10 cellular contexts compared by ENCODE assay signal in genomic region chr7:39592586-39592985, GRCh38. TPM values are rescaled to one million over a fixed set of nuclear protein-coding genes. Genes with fewer than 3 reads are reported as not detected.
A peak's percentile ranks its signal among the peaks of the same experiment; 100 is the strongest.
DNase-seq lines count a peak whose midpoint lies in the region; ATAC-seq and TF ChIP-seq lines count a peak whose summit lies in the region.
"Had no signal": no experiment of that assay in that cellular context is flagged by ENCODE, and none has a peak within 500 bp of the region (broad histone marks: within the 10 kb centered on the region; RNA-seq: fewer than 3 reads in every experiment).

No MANE protein-coding gene starts in this region.

- peaks cover 5% of the 10 kb centered on the region for H3K9me3 Mint-ChIP-seq in activated T-cell treated with anti-CD3 and anti-CD28 coated beads, Interleukin-2, amount 50 U/mL, for 4 hours
- H3K9me3 Mint-ChIP-seq in T-cell: no peaks in the 10 kb centered on the region

- H3K4me3 Mint-ChIP-seq in activated T-cell treated with anti-CD3 and anti-CD28 coated beads, Interleukin-2, amount 50 U/mL, for 4 hours: no peak overlapping the region
- peak overlapping the region in 2 of 3 donors; percentile 14 to 21 for H3K4me3 Mint-ChIP-seq in T-cell

- DNase-seq in activated T-cell treated with anti-CD3 and anti-CD28 coated beads, Interleukin-2, amount 50 U/mL, for 4 hours: no peak
- DNase-seq in activated T-cell treated with anti-CD3 and anti-CD28 coated beads, Interleukin-2, amount 50 U/mL, for 48 hours: no peak
- no peak for DNase-seq in T-cell
- peak; percentile 60 for DNase-seq in epithelial cell of esophagus (ENCODE audit: low read depth)
- DNase-seq in stimulated activated naive CD8-positive, alpha-beta T cell treated with anti-CD3 and anti-CD28 coated beads, Interleukin-15, Interleukin-2, amounts not matched to agents 100 U/mL and 50 U/mL, for 24 hours: no peak
- DNase-seq in NCI-H524 treated with DMSO at 0.1 percent for 48 hours (lab: John Stamatoyannopoulos, UW): no peak
- no peak for DNase-seq in left lobe of liver (ENCODE audit: low spot score)
- DNase-seq in activated CD4-positive, alpha-beta T cell treated with anti-CD3 and anti-CD28 coated beads for 1 hour: no peak
- DNase-seq: erythroblast; stimulated activated naive CD4-positive, alpha-beta T cell treated with Interleukin-2 at 50 U/mL for 16 hours had no signal

- no peak for TF ChIP-seq CTCF in epithelial cell of esophagus (IDR thresholded peaks at IDR 0.05; ENCODE audit: insufficient read depth, low read depth, low read length, missing control alignments)

- H3K27ac Mint-ChIP-seq in T-cell: peak overlapping the region; percentile 86 to 90

- CTCF ChIA-PET in T-cell (lab: Charles Lee): interaction anchor here (0.6 to 1.1 kb wide), 6 partner anchors 12 to 112 kb away, joined by 3 to 5 read pairs (median 3); no protein-coding TSS in a partner anchor

- no peaks in the 10 kb centered on the region for H3K27me3 Mint-ChIP-seq in activated T-cell treated with anti-CD3 and anti-CD28 coated beads, Interleukin-2, amount 50 U/mL, for 4 hours (ENCODE audit: low read depth)
- H3K27me3 Mint-ChIP-seq in T-cell: no peaks in the 10 kb centered on the region

- peaks cover 46% of the 10 kb centered on the region for H3K4me1 Mint-ChIP-seq in activated T-cell treated with anti-CD3 and anti-CD28 coated beads, Interleukin-2, amount 50 U/mL, for 4 hours (ENCODE audit: low read depth)
- H3K4me1 Mint-ChIP-seq in T-cell: peaks cover 16 to 55% (median 50%) of the 10 kb centered on the region in 3 donors

- POLR2A ChIA-PET in T-cell (lab: Charles Lee): interaction anchor here (0.6 to 0.7 kb wide), 2 partner anchors 21 to 721 kb away, joined by 3 to 6 read pairs; no protein-coding TSS in a partner anchor

- H3K36me3 Mint-ChIP-seq in activated T-cell treated with anti-CD3 and anti-CD28 coated beads, Interleukin-2, amount 50 U/mL, for 4 hours (ENCODE audit: insufficient read depth): no peaks in the 10 kb centered on the region
- no peaks in the 10 kb centered on the region for H3K36me3 Mint-ChIP-seq in T-cell

- no peak overlapping the region for H3K4me3 ChIP-seq in epithelial cell of esophagus (ENCODE audit: low read length)

- peak; percentile 76 to 79 for ATAC-seq in activated T-cell treated with anti-CD3 and anti-CD28 coated beads, Interleukin-2, amount 50 U/mL, for 4 hours
- ATAC-seq in T-cell (replicated peaks in 1 of 4) (peak in 3 of 4 experiments; percentile 65 to 76 (median 67)), left lobe of liver (no peak)
- peak; percentile 73 for ATAC-seq in stimulated activated naive CD8-positive, alpha-beta T cell treated with anti-CD3 and anti-CD28 coated beads, Interleukin-15, Interleukin-2, amounts not matched to agents 100 U/mL and 50 U/mL, for 24 hours

RNA-seq across cellular contexts. Expression of gene YAE1, which starts 26.4 kb away (rescaled TPM):
- total RNA-seq in activated T-cell treated with anti-CD3 and anti-CD28 coated beads, Interleukin-2, amount 50 U/mL, for 4 hours: 10 to 100 TPM in 1 of 3 donors, 1 to 10 TPM in 2; 9.2 to 11.3 (median 9.3) TPM
- 10 to 100 TPM in 4 of 5 donors, 1 to 10 TPM in 1; 7.5 to 21.9 (median 15.6) TPM for total RNA-seq in T-cell
- 6.4 TPM for total RNA-seq in left lobe of liver

RNA-seq across cellular contexts. Expression of gene RALA, which starts 30.8 kb away (rescaled TPM):
- 10 to 100 TPM; 28.5 to 31.3 (median 30.1) TPM for total RNA-seq in activated T-cell treated with anti-CD3 and anti-CD28 coated beads, Interleukin-2, amount 50 U/mL, for 4 hours
- 10 to 100 TPM; 24.4 to 49.8 (median 36.7) TPM for total RNA-seq in T-cell
- total RNA-seq in left lobe of liver: 7.8 TPM
